19 cellular contexts compared by ENCODE assay signal in the genomic region with DNA sequence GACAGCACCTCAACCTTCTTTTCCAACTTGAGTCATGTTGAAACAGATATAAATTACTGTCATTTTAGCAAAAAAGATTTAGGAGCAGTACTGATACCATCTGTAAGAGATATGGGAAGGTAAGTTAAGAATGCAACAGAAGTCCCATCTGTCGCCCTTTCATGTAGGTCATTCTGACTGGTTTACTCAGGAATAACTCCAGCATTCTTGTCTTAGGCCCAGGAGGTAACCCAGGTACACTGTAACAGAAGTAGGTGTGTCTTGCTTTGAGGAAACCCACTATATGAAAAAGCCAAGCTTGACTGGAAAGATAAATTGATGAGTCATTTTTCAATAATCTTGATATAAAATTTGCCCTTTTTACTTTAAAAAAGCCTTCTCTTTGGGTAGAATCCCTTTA. TPM values are rescaled to one million over a fixed set of nuclear protein-coding genes. Genes with fewer than 3 reads are reported as not detected.
DNase-seq lines count a peak whose midpoint lies in the region; ATAC-seq and TF ChIP-seq lines count a peak whose summit lies in the region.
"Had no signal": no experiment of that assay in that cellular context is flagged by ENCODE, and none has a peak within 500 bp of the region (broad histone marks: within the 10 kb centered on the region; RNA-seq: fewer than 3 reads in every experiment).

No MANE protein-coding gene starts in this region.

- H2AK5ac ChIP-seq in trophoblast cell (ENCODE audit: low read length), result no peak overlapping the region

- H4K91ac ChIP-seq in trophoblast cell (ENCODE audit: low read depth, low read length), result no peak overlapping the region

- no peak overlapping the region for H3K4ac ChIP-seq in trophoblast cell (ENCODE audit: low read depth, low read length)

- no peak overlapping the region for H3K4me2 ChIP-seq in trophoblast cell (ENCODE audit: low read length)
- H3K4me2 ChIP-seq: BLaER1 had no signal

- no peak overlapping the region for H4K12ac ChIP-seq in trophoblast cell (ENCODE audit: low read depth, low read length)

- ATAC-seq in foreskin keratinocyte, result peak; percentile 45
- ATAC-seq: K562 had no signal

- H2AFZ ChIP-seq in trophoblast cell (ENCODE audit: insufficient read depth, low read length, poor library complexity), result no peak overlapping the region

- no peak overlapping the region for H3K27ac ChIP-seq in foreskin keratinocyte
- no peak overlapping the region for H3K27ac ChIP-seq in trophoblast cell (ENCODE audit: low read depth, low read length)
- H3K27ac ChIP-seq in colonic mucosa, result no peak overlapping the region
- H3K27ac ChIP-seq: BLaER1, SJCRH30 had no signal

- H3K27me3 ChIP-seq in foreskin keratinocyte, result no peaks in the 10 kb centered on the region
- no peaks in the 10 kb centered on the region for H3K27me3 ChIP-seq in trophoblast cell (ENCODE audit: insufficient read depth, low read length)
- no peaks in the 10 kb centered on the region for H3K27me3 ChIP-seq in colonic mucosa
- H3K27me3 ChIP-seq: BLaER1, SJCRH30 had no signal

- no peak for TF ChIP-seq CTCF in foreskin keratinocyte (conservative IDR thresholded peaks at IDR 0.05)
- TF ChIP-seq CTCF in colonic mucosa (IDR thresholded peaks at IDR 0.05), result no peak

- DNase-seq in G401 (ENCODE audit: low spot score) (peak; percentile 63), NCI-H226 (peak; percentile 11), foreskin keratinocyte (peak in 1 of 2 donors; percentile 10), trophoblast cell (peak; percentile 28 to 71), posterior cingulate gyrus (no peak), T1000 (lab: John Stamatoyannopoulos, UW) (no peak), colonic mucosa (no peak)
- DNase-seq: CD4-positive, alpha-beta memory T cell; DMS53; EL; GOT3; NCI-H1105 treated with DMSO at 0.1 percent for 48 hours; NCI-H1694; NCI-H2081 treated with DMSO at 0.1 percent for 48 hours; NCI-H82; OCI-M1; SJCRH30 had no signal

- H4K8ac ChIP-seq in trophoblast cell (ENCODE audit: low read depth, low read length), result no peak overlapping the region

- no peak overlapping the region for H2BK12ac ChIP-seq in trophoblast cell (ENCODE audit: low read length)

- intact Hi-C loops in posterior cingulate gyrus (cut with DNase I) (no loop called here), colonic mucosa (cut with DNase I) (no loop called here)

- H2BK5ac ChIP-seq in trophoblast cell (ENCODE audit: low read depth, low read length, poor library complexity), result no peak overlapping the region

- H3K9me3 ChIP-seq in trophoblast cell (ENCODE audit: insufficient read depth, low read depth, low read length), result peaks cover 1% of the 10 kb centered on the region
- H3K9me3 ChIP-seq in colonic mucosa, result no peaks in the 10 kb centered on the region
- H3K9me3 ChIP-seq: BLaER1, SJCRH30 had no signal

- no peak overlapping the region for H3K9ac ChIP-seq in trophoblast cell (ENCODE audit: low read length)
- H3K9ac ChIP-seq in colonic mucosa (ENCODE audit: low read depth in 2 of 2, low read length in 2 of 2), result no peak overlapping the region
- H3K9ac ChIP-seq: BLaER1 had no signal

- in situ Hi-C loops in G401 (cut with HindIII; ENCODE audit: low sequenced_read_pairs), result no loop called here

- no peak overlapping the region for H3K23ac ChIP-seq in trophoblast cell (ENCODE audit: low read length)

- no peak overlapping the region for H3K18ac ChIP-seq in trophoblast cell (ENCODE audit: low read length)

- no peaks in the 10 kb centered on the region for H3K79me1 ChIP-seq in trophoblast cell (ENCODE audit: low read length)

- no peak overlapping the region for H2BK120ac ChIP-seq in trophoblast cell (ENCODE audit: insufficient read depth, low read length, poor library complexity)

- H3K14ac ChIP-seq in trophoblast cell (ENCODE audit: low read length), result no peak overlapping the region

- peaks cover 0 to 4% of the 10 kb centered on the region in 2 experiments for H3K36me3 ChIP-seq in trophoblast cell (ENCODE audit: control insufficient read depth in 1 of 2, insufficient read depth in 2 of 2, low read length in 2 of 2)
- no peaks in the 10 kb centered on the region for H3K36me3 ChIP-seq in colonic mucosa

- no peaks in the 10 kb centered on the region for H3K79me2 ChIP-seq in trophoblast cell (ENCODE audit: control insufficient read depth, insufficient read depth, low read length, poor library complexity)

- H3K4me3 ChIP-seq in trophoblast cell (ENCODE audit: low read depth, low read length), result no peak overlapping the region
- H3K4me3 ChIP-seq in colonic mucosa, result no peak overlapping the region
- H3K4me3 ChIP-seq: BLaER1, K562, SJCRH30 had no signal

- H3K4me1 ChIP-seq in foreskin keratinocyte, result peaks cover 17% of the 10 kb centered on the region
- peaks cover 0 to 10% of the 10 kb centered on the region in 2 experiments for H3K4me1 ChIP-seq in trophoblast cell (ENCODE audit: control insufficient read depth in 1 of 2, insufficient read depth in 2 of 2, low read length in 2 of 2)
- H3K4me1 ChIP-seq in colonic mucosa, result no peaks in the 10 kb centered on the region
- H3K4me1 ChIP-seq: BLaER1, SJCRH30 had no signal

- WGBS in trophoblast cell (ENCODE audit: extremely low coverage, insufficient coverage, insufficient read length), result no CpG with 5 or more reads among the region's 1 CpG

RNA-seq across cellular contexts. Expression of gene PGM1, which starts 35.4 kb away (rescaled TPM):
- total RNA-seq in G401 (2014; rRNA removed; shearing (Covaris generic)), result 49.6 and 51.3 TPM in 2 replicates
- total RNA-seq in foreskin keratinocyte (33.3 and 49.4 TPM in 2 replicates), colonic mucosa (100 to 1,000 TPM; 104 to 146 TPM)
- 25.2 and 39.2 TPM in 2 replicates for polyA plus RNA-seq in foreskin keratinocyte
- polyA plus RNA-seq in trophoblast cell (2013), result 48.2 and 49.2 TPM in 2 replicates

Comparison
In these comparisons a context has a peak if more than half of its experiments do, and no peak if none do; other contexts are left out.
1. DNase-seq: peak in G401 (single experiment), NCI-H226 (single experiment) and trophoblast cell (2 of 2); none in posterior cingulate gyrus (0 of 10), T1000 (single experiment) and colonic mucosa (single experiment).